Comparison of ENCODE assay signal across 9 cellular contexts in the genomic region with DNA sequence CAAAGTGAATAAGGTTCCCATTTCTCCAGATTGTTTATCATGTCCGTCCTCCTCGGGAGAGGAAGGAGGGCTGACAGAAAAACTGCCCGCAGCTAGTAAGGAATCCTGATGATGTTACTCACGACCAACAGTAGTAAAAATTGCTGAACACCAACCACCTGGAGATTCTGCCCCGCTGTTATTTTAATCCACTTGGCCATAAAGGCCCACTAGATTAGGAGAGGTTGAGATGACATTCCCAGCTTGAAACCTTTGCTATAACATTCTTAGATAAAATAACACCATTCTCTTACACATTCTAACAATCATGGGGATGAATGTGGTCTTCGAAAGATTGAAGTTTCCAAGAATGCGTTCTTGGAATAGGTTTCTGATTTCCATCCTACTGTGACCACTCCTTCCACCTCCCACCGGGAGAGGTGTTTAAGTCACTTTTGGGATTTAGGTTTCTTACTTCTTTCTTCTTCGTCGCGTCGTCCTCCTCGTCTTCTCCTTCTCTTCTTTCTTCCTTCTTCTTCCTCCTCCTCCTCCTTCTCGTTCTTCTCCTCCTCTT. TPM values are rescaled to one million over a fixed set of nuclear protein-coding genes. Genes with fewer than 3 reads are reported as not detected.
DNase-seq lines count a peak whose midpoint lies in the region; ATAC-seq and TF ChIP-seq lines count a peak whose summit lies in the region.
"Had no signal": no experiment of that assay in that cellular context is flagged by ENCODE, and none has a peak within 500 bp of the region (broad histone marks: within the 10 kb centered on the region; RNA-seq: fewer than 3 reads in every experiment).

No MANE protein-coding gene starts in this region.

- H3K4me3 ChIP-seq in iPS-20b (ENCODE audit: low read length): peak overlapping the region; percentile 89
- H3K4me3 ChIP-seq in suprapubic skin: peak overlapping the region; percentile 90

- TF ChIP-seq POLR2A in suprapubic skin (IDR thresholded peaks at IDR 0.05): no peak

- H3K36me3 ChIP-seq in iPS-20b (ENCODE audit: insufficient read depth, low read depth, low read length) (peaks cover 12% of the 10 kb centered on the region; the same call in 1 of the 2 replicates), suprapubic skin (no peaks in the 10 kb centered on the region)

- no peak for TF ChIP-seq EP300 in suprapubic skin (IDR thresholded peaks at IDR 0.05)

- H3K4me3 Mint-ChIP-seq in T-helper 2 cell treated with Interferon-gamma antibody and Interleukin-4, amounts not matched to agents 5 μg/mL and 100 μg/mL, for 36 hours: peak overlapping the region; percentile 65
- H3K4me3 Mint-ChIP-seq in activated naive CD8-positive, alpha-beta T cell: peak overlapping the region; percentile 89

- no peak for TF ChIP-seq CTCF in suprapubic skin (IDR thresholded peaks at IDR 0.05)

- H3K9ac ChIP-seq in iPS-20b (ENCODE audit: low read depth, low read length): peak overlapping the region; percentile 86

- H3K36me3 Mint-ChIP-seq in T-helper 2 cell treated with Interferon-gamma antibody and Interleukin-4, amounts not matched to agents 5 μg/mL and 100 μg/mL, for 36 hours (ENCODE audit: low read depth): no peaks in the 10 kb centered on the region
- no peaks in the 10 kb centered on the region for H3K36me3 Mint-ChIP-seq in activated naive CD8-positive, alpha-beta T cell

- ATAC-seq in GM18870 (IDR thresholded peaks at IDR 0.05; ENCODE audit: unreplicated experiment): no peak

- no peak for DNase-seq in T-helper 2 cell treated with Interferon-gamma antibody and Interleukin-4, amounts not matched to agents 5 μg/mL and 100 μg/mL, for 36 hours (ENCODE audit: low spot score)
- no peak for DNase-seq in T-helper 2 cell
- no peak for DNase-seq in suprapubic skin (ENCODE audit: low spot score in 2 of 2)
- DNase-seq in D341Med (ENCODE audit: low spot score): no peak
- DNase-seq in DMS79 treated with DMSO at 0.1 percent for 48 hours (lab: John Stamatoyannopoulos, UW): no peak
- DNase-seq: DND-41 had no signal

- H3K27me3 ChIP-seq in iPS-20b (ENCODE audit: insufficient read depth, low read length): peaks cover 27% of the 10 kb centered on the region
- H3K27me3 ChIP-seq in suprapubic skin: no peaks in the 10 kb centered on the region

- no peak overlapping the region for H3K27ac Mint-ChIP-seq in T-helper 2 cell treated with Interferon-gamma antibody and Interleukin-4, amounts not matched to agents 5 μg/mL and 100 μg/mL, for 36 hours
- no peak overlapping the region for H3K27ac Mint-ChIP-seq in activated naive CD8-positive, alpha-beta T cell

- H3K9me3 ChIP-seq in iPS-20b (ENCODE audit: insufficient read depth, low read depth, low read length): no peaks in the 10 kb centered on the region
- no peaks in the 10 kb centered on the region for H3K9me3 ChIP-seq in suprapubic skin

- H3K9me3 Mint-ChIP-seq in T-helper 2 cell treated with Interferon-gamma antibody and Interleukin-4, amounts not matched to agents 5 μg/mL and 100 μg/mL, for 36 hours: no peaks in the 10 kb centered on the region
- H3K9me3 Mint-ChIP-seq in activated naive CD8-positive, alpha-beta T cell (ENCODE audit: low read depth): no peaks in the 10 kb centered on the region

- peaks cover 61% of the 10 kb centered on the region for H3K27me3 Mint-ChIP-seq in T-helper 2 cell treated with Interferon-gamma antibody and Interleukin-4, amounts not matched to agents 5 μg/mL and 100 μg/mL, for 36 hours (ENCODE audit: low read depth)
- H3K27me3 Mint-ChIP-seq in activated naive CD8-positive, alpha-beta T cell: peaks cover 25% of the 10 kb centered on the region

- H3K27ac ChIP-seq in iPS-20b (ENCODE audit: low read length): peak overlapping the region; percentile 74
- peak overlapping the region; percentile 91 for H3K27ac ChIP-seq in suprapubic skin

- H3K4me1 ChIP-seq in iPS-20b (ENCODE audit: insufficient read depth, low read length): peaks cover 35% of the 10 kb centered on the region
- peaks cover 63% of the 10 kb centered on the region for H3K4me1 ChIP-seq in suprapubic skin

- H3K4me1 Mint-ChIP-seq in T-helper 2 cell treated with Interferon-gamma antibody and Interleukin-4, amounts not matched to agents 5 μg/mL and 100 μg/mL, for 36 hours (ENCODE audit: low read depth): peaks cover 8% of the 10 kb centered on the region
- H3K4me1 Mint-ChIP-seq in activated naive CD8-positive, alpha-beta T cell (ENCODE audit: low read depth): peaks cover 19% of the 10 kb centered on the region

- WGBS in suprapubic skin: 40% methylated on average over 14 of the region's 14 CpGs

RNA-seq across cellular contexts. Expression of gene CACHD1, which starts 1.9 kb away (rescaled TPM):
- 10 to 100 TPM in 3 of 4 donors, 1 to 10 TPM in 1; 6.9 to 14.7 (median 11.6) TPM for total RNA-seq in suprapubic skin
